26 cellular contexts compared by ENCODE assay signal in the genomic region with DNA sequence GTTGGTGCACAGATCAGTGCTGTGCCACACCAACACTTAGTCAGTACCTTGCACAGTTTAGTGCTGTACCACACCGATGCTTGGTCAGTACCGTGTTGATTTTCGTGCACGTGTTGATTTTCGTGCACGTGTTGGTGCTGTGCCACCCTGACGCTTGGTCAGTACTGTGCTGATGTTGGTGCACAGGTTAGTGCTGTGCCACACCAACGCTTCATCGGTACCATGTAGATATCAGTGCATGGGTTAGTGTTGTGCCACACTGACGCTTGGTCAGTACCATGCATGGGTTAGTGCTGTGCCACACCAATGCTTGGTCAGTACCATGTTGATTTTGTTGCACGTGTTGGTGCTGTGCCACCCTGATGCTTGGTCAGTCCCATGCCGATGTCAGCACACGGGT.
DNase-seq lines count a peak whose midpoint lies in the region; ATAC-seq, FAIRE-seq and TF ChIP-seq lines count a peak whose summit lies in the region.
"Had no signal": no experiment of that assay in that cellular context is flagged by ENCODE, and none has a peak within 500 bp of the region (broad histone marks: within the 10 kb centered on the region; RNA-seq: fewer than 3 reads in every experiment).

No MANE protein-coding gene starts in this region.

- no peaks in the 10 kb centered on the region for H3K9me1 ChIP-seq in K562 (ENCODE audit: control insufficient read depth, insufficient read depth, low read length)

- H2AFZ ChIP-seq in HepG2 (ENCODE audit: low read length) (no peak overlapping the region), K562 (ENCODE audit: low read depth, low read length) (no peak overlapping the region), neuronal stem cell (ENCODE audit: low read length) (no peak overlapping the region)

- H3K18ac ChIP-seq in neuronal stem cell (ENCODE audit: low read length), result no peak overlapping the region

- no peaks in the 10 kb centered on the region for H3K36me3 ChIP-seq in HepG2 (replicated peaks in 1 of 2; ENCODE audit: control insufficient read depth in 1 of 2, insufficient read depth in 2 of 2, low read length in 2 of 2)
- H3K36me3 ChIP-seq in right lobe of liver, result peaks cover 0 to 14% (median 0%) of the 10 kb centered on the region in 4 donors
- H3K36me3 ChIP-seq in K562 (ENCODE audit: control insufficient read depth, insufficient read depth, low read length), result no peaks in the 10 kb centered on the region
- H3K36me3 ChIP-seq in neuronal stem cell (replicated peaks in 1 of 2; ENCODE audit: control insufficient read depth in 2 of 2, insufficient read depth in 2 of 2, low read length in 2 of 2), result no peaks in the 10 kb centered on the region
- H3K36me3 ChIP-seq: BLaER1 treated with 17β-estradiol and CSF1 and Interleukin-3, amounts not matched to agents 10 nM and 100 nM had no signal

- no peak overlapping the region for H3K9ac ChIP-seq in HepG2 (ENCODE audit: insufficient read depth, low read depth, low read length)
- H3K9ac ChIP-seq in K562 (ENCODE audit: insufficient read depth in 1 of 2, low read depth in 2 of 2, low read length in 2 of 2), result no peak overlapping the region
- no peak overlapping the region for H3K9ac ChIP-seq in neuronal stem cell (ENCODE audit: low read depth, low read length, poor library complexity)
- H3K9ac ChIP-seq: BLaER1 treated with 17β-estradiol and CSF1 and Interleukin-3, amounts not matched to agents 10 nM and 100 nM had no signal

- H4K20me1 ChIP-seq in HepG2 (ENCODE audit: insufficient read depth, low read length) (no peaks in the 10 kb centered on the region), K562 (replicated peaks; ENCODE audit: control insufficient read depth, insufficient read depth, low read length) (no peaks in the 10 kb centered on the region)
- H4K20me1 ChIP-seq: BLaER1 treated with 17β-estradiol and CSF1 and Interleukin-3, amounts not matched to agents 10 nM and 100 nM had no signal

- TF ChIP-seq CTCF in HepG2 (CRISPR knock-in tag; IDR thresholded peaks at IDR 0.05) (no peak), right lobe of liver (IDR thresholded peaks at IDR 0.05) (no peak), K562 (IDR thresholded peaks at IDR 0.05 in 2 of 3, conservative IDR thresholded peaks at IDR 0.05 in 1 of 3; ENCODE audit: insufficient read depth in 2 of 3, low read depth in 1 of 3, low read length in 3 of 3) (no peak)

- TF ChIP-seq EP300 in HepG2 (IDR thresholded peaks at IDR 0.05; ENCODE audit: low read depth in 2 of 2, low read length in 2 of 2) (no peak), HepG2 (CRISPR knock-in tag; IDR thresholded peaks at IDR 0.05; ENCODE audit: borderline replicate concordance) (no peak), K562 (IDR thresholded peaks at IDR 0.05; ENCODE audit: low read length) (no peak)

- BruUV-seq in HepG2 (replicated peaks; lab: Mats Ljungman, UMichigan), result no TSS peak
- no TSS peak for BruUV-seq in K562 (replicated peaks; lab: Mats Ljungman, UMichigan)

- FAIRE-seq in HepG2 (lab: Jason Lieb, UNC) (no peak), K562 (lab: Jason Lieb, UNC) (no peak), urothelium cell line (lab: Jason Lieb, UNC) (peak; percentile 78)
- FAIRE-seq: A549, D721Med, GM12878, GM12892, GM18507 had no signal

- CTCF ChIA-PET in HepG2 (lab: Yijun Ruan, JAX; ENCODE audit: low intra/inter-chr PET ratio, low total read pairs), result no interaction called here
- CTCF ChIA-PET in K562 (lab: Yijun Ruan, JAX; ENCODE audit: low intra/inter-chr PET ratio), result no interaction called here

- H3K4ac ChIP-seq in neuronal stem cell (ENCODE audit: low read length), result no peak overlapping the region

- H3K27me3 ChIP-seq in HepG2 (ENCODE audit: control insufficient read depth in 1 of 2, insufficient read depth in 2 of 2, low read length in 2 of 2) (no peaks in the 10 kb centered on the region), right lobe of liver (no peaks in the 10 kb centered on the region), K562 (ENCODE audit: control insufficient read depth in 2 of 2, insufficient read depth in 2 of 2, low read length in 2 of 2) (peaks cover 0 to 19% of the 10 kb centered on the region in 2 experiments; a peak in 2 of 5 replicates), neuronal stem cell (ENCODE audit: control insufficient read depth in 3 of 3, insufficient read depth in 3 of 3, low read depth in 1 of 3, low read length in 3 of 3) (no peaks in the 10 kb centered on the region)
- H3K27me3 ChIP-seq: BLaER1 treated with 17β-estradiol and CSF1 and Interleukin-3, amounts not matched to agents 10 nM and 100 nM had no signal

- H3K14ac ChIP-seq in neuronal stem cell (ENCODE audit: low read length), result peak overlapping the region; percentile 14

- no peak overlapping the region for H3K4me3 ChIP-seq in HepG2 (replicated peaks in 1 of 3; ENCODE audit: insufficient read depth in 1 of 3, low read depth in 2 of 3, low read length in 3 of 3)
- H3K4me3 ChIP-seq in right lobe of liver, result no peak overlapping the region
- no peak overlapping the region for H3K4me3 ChIP-seq in K562
- no peak overlapping the region for H3K4me3 ChIP-seq in neuronal stem cell (ENCODE audit: low read length in 2 of 2)
- H3K4me3 ChIP-seq: A549; BLaER1 treated with 17β-estradiol and CSF1 and Interleukin-3, amounts not matched to agents 10 nM and 100 nM; GM12878 had no signal

- ATAC-seq in HepG2 (no peak), right lobe of liver (no peak), K562 (no peak)
- ATAC-seq: A549; CD8-positive, alpha-beta T cell; GM12878 had no signal

- H4K8ac ChIP-seq in neuronal stem cell (ENCODE audit: low read depth, low read length), result no peak overlapping the region

- H3K9me3 ChIP-seq in HepG2 (ENCODE audit: low read length) (no peaks in the 10 kb centered on the region), right lobe of liver (no peaks in the 10 kb centered on the region), K562 (replicated peaks; ENCODE audit: control insufficient read depth, insufficient read depth, low read depth, low read length) (no peaks in the 10 kb centered on the region), neuronal stem cell (replicated peaks in 1 of 2; ENCODE audit: control insufficient read depth in 2 of 2, insufficient read depth in 1 of 2, low read depth in 1 of 2, low read length in 2 of 2) (no peaks in the 10 kb centered on the region)
- H3K9me3 ChIP-seq: A549; BLaER1 treated with 17β-estradiol and CSF1 and Interleukin-3, amounts not matched to agents 10 nM and 100 nM; Caco-2 had no signal

- H3K27ac ChIP-seq in HepG2 (ENCODE audit: extremely low read length, insufficient read depth, low read length) (no peak overlapping the region), right lobe of liver (no peak overlapping the region), K562 (ENCODE audit: extremely low read depth, low read depth, low read length) (no peak overlapping the region), neuronal stem cell (replicated peaks; ENCODE audit: low read length) (no peak overlapping the region)
- H3K27ac ChIP-seq: 22Rv1; A549; BLaER1 treated with 17β-estradiol and CSF1 and Interleukin-3, amounts not matched to agents 10 nM and 100 nM; C4-2B had no signal

- H2AK5ac ChIP-seq in neuronal stem cell (ENCODE audit: low read depth, low read length), result no peak overlapping the region

- in situ Hi-C loops in HepG2 (cut with HindIII; ENCODE audit: extremely low pct_ligation_motif_present, low pct_unique_long_range_greater_than_20kb) (no loop called here), K562 (cut with MboI) (no loop called here)

- H3K79me2 ChIP-seq in HepG2 (ENCODE audit: insufficient read depth, low read length) (no peaks in the 10 kb centered on the region), K562 (ENCODE audit: control insufficient read depth, insufficient read depth, low read length) (no peaks in the 10 kb centered on the region)

- no peak overlapping the region for H2BK12ac ChIP-seq in neuronal stem cell (ENCODE audit: low read length)

- H3K79me1 ChIP-seq in neuronal stem cell (ENCODE audit: low read depth, low read length), result no peaks in the 10 kb centered on the region

- H3K4me2 ChIP-seq in HepG2 (ENCODE audit: low read depth, low read length) (no peak overlapping the region), K562 (ENCODE audit: insufficient read depth, low read length) (no peak overlapping the region), neuronal stem cell (ENCODE audit: insufficient read depth, low read length, poor library complexity, severe bottlenecking) (no peak overlapping the region)
- H3K4me2 ChIP-seq: A549; BLaER1 treated with 17β-estradiol and CSF1 and Interleukin-3, amounts not matched to agents 10 nM and 100 nM had no signal

- intact Hi-C loops in HepG2 (cut with micrococcal nuclease; ENCODE audit: unreplicated experiment), result no loop called here
- intact Hi-C loops in right lobe of liver (cut with DNase I), result no loop called here
- intact Hi-C loops in K562 (cut with micrococcal nuclease), result no loop called here

- H2BK5ac ChIP-seq in neuronal stem cell (ENCODE audit: low read length), result no peak overlapping the region

- WGBS in HepG2 (ENCODE audit: low lambda C conversion rate), result 84% methylated on average over 13 of the region's 13 CpGs
- no CpG with 5 or more reads among the region's 13 CpGs for WGBS in right lobe of liver (ENCODE audit: insufficient coverage, low coverage, low lambda C conversion rate, missing lambda C conversion rate)
- WGBS in K562 (ENCODE audit: insufficient coverage, low coverage, missing lambda C conversion rate), result 80% methylated on average over 13 of the region's 13 CpGs
- no CpG with 5 or more reads among the region's 13 CpGs for WGBS in neuronal stem cell (ENCODE audit: extremely low coverage in 2 of 2, insufficient read length in 2 of 2, insufficient replicate concordance in 1 of 2), 2 donors

- TF ChIP-seq POLR2A in HepG2 (IDR thresholded peaks at IDR 0.05; ENCODE audit: insufficient read depth in 1 of 2, low read depth in 2 of 2, low read length in 2 of 2) (no peak), right lobe of liver (IDR thresholded peaks at IDR 0.05) (no peak), K562 (conservative IDR thresholded peaks at IDR 0.05) (no peak)

- H2BK15ac ChIP-seq in neuronal stem cell (ENCODE audit: low read length), result no peak overlapping the region

- POLR2A ChIA-PET in HepG2 (lab: Yijun Ruan, JAX) (no interaction called here), K562 (lab: Yijun Ruan, JAX) (no interaction called here)

- H2BK120ac ChIP-seq in neuronal stem cell (ENCODE audit: low read depth, low read length), result no peak overlapping the region

- H3K4me1 ChIP-seq in HepG2 (ENCODE audit: insufficient read depth, low read length) (peaks cover 56% of the 10 kb centered on the region), right lobe of liver (peaks cover 0 to 4% (median 0%) of the 10 kb centered on the region in 4 donors), K562 (replicated peaks in 1 of 2; ENCODE audit: control insufficient read depth in 2 of 2, insufficient read depth in 2 of 2, low read length in 2 of 2) (peaks cover 7 to 12% of the 10 kb centered on the region in 2 experiments; a peak in 4 of 5 replicates), neuronal stem cell (ENCODE audit: control insufficient read depth in 2 of 2, insufficient read depth in 1 of 2, low read depth in 1 of 2, low read length in 2 of 2) (peaks cover 2 to 3% of the 10 kb centered on the region in 2 donors)
- H3K4me1 ChIP-seq: Caco-2 had no signal

- H3K23ac ChIP-seq in neuronal stem cell (ENCODE audit: low read depth, low read length, poor library complexity), result no peak overlapping the region

- DNase-seq in HepG2 (ENCODE audit: low spot score) (no peak), right lobe of liver (no peak), K562 (ENCODE audit: extremely low read depth in 1 of 4, low spot score in 3 of 4) (no peak), neuronal stem cell (ENCODE audit: low spot score) (no peak), urothelium cell line (ENCODE audit: low spot score) (no peak), DMS153 treated with DMSO at 0.1 percent for 48 hours (lab: John Stamatoyannopoulos, UW; ENCODE audit: unreplicated experiment) (no peak), NCI-H128 (lab: John Stamatoyannopoulos, UW; ENCODE audit: unreplicated experiment) (no peak), NCI-H2107 (lab: John Stamatoyannopoulos, UW) (no peak)
- DNase-seq: AML-193; Caco-2; Calu3; CD4-positive, alpha-beta T cell; CD8-positive, alpha-beta T cell; DMS53; DMS79; DND-41; EL; GDM1 had no signal

- peak overlapping the region; percentile 34 for H4K91ac ChIP-seq in neuronal stem cell (ENCODE audit: low read depth, low read length, poor library complexity)

- TF ChIP-seq RAD21 in HepG2 (CRISPR knock-in tag; IDR thresholded peaks at IDR 0.05) (no peak), K562 (CRISPR knock-in tag; conservative IDR thresholded peaks at IDR 0.05 in 1 of 2, IDR thresholded peaks at IDR 0.05 in 1 of 2) (no peak)

Comparison
In these comparisons a context has a peak if more than half of its experiments do, and no peak if none do; other contexts are left out.
1. Of the 241 proteins assayed by ChIP-seq in both HepG2 and K562: peak only in HepG2: HNRNPL; only in K562: MAX; in both: none; in neither: 239.